ENCODE assay signal across 9 cellular contexts in genomic region chr6:106182455-106182854, GRCh38.
DNase-seq lines count a peak whose midpoint lies in the region; ATAC-seq and TF ChIP-seq lines count a peak whose summit lies in the region.
"Had no signal": no experiment of that assay in that cellular context is flagged by ENCODE, and none has a peak within 500 bp of the region (broad histone marks: within the 10 kb centered on the region; RNA-seq: fewer than 3 reads in every experiment).

No MANE protein-coding gene starts in this region.

- H3K36me3 ChIP-seq in smooth muscle cell (ENCODE audit: low read depth), result no peaks in the 10 kb centered on the region

- no peak overlapping the region for H3K4me3 Mint-ChIP-seq in activated T-cell treated with anti-CD3 and anti-CD28 coated beads, Interleukin-2, amount 50 U/mL, for 24 hours
- H3K4me3 Mint-ChIP-seq in IgD-negative memory B cell, result peak overlapping the region in 1 of 4 donors; percentile 2

- no peaks in the 10 kb centered on the region for H3K79me2 ChIP-seq in smooth muscle cell (ENCODE audit: low read depth)

- H3K9me3 Mint-ChIP-seq in activated T-cell treated with anti-CD3 and anti-CD28 coated beads, Interleukin-2, amount 50 U/mL, for 24 hours, result no peaks in the 10 kb centered on the region
- H3K9me3 Mint-ChIP-seq in IgD-negative memory B cell, result no peaks in the 10 kb centered on the region

- no peaks in the 10 kb centered on the region for H3K27me3 Mint-ChIP-seq in activated T-cell treated with anti-CD3 and anti-CD28 coated beads, Interleukin-2, amount 50 U/mL, for 24 hours
- no peaks in the 10 kb centered on the region for H3K27me3 Mint-ChIP-seq in IgD-negative memory B cell

- peak overlapping the region; percentile 19 for H3K27ac ChIP-seq in smooth muscle cell (ENCODE audit: low read depth)

- no peak for DNase-seq in activated T-cell treated with anti-CD3 and anti-CD28 coated beads, Interleukin-2, amount 50 U/mL, for 24 hours
- DNase-seq in activated T-cell treated with anti-CD3 and anti-CD28 coated beads for 4 hours, result no peak
- DNase-seq in smooth muscle cell (lab: John Stamatoyannopoulos, UW; ENCODE audit: unreplicated experiment), result no peak
- DNase-seq in NCI-H748 treated with DMSO at 0.1 percent for 48 hours (lab: John Stamatoyannopoulos, UW), result no peak
- DNase-seq in kidney glomerular epithelial cell (lab: John Stamatoyannopoulos, UW), result no peak
- no peak for DNase-seq in AG08396 (ENCODE audit: low spot score)
- DNase-seq: NCI-H526 had no signal

- peak; percentile 85 for ATAC-seq in HG02642 (IDR thresholded peaks at IDR 0.05; ENCODE audit: poor library complexity, unreplicated experiment)

- 98% methylated on average over 5 of the region's 5 CpGs for WGBS in smooth muscle cell (ENCODE audit: low lambda C conversion rate)

- no peaks in the 10 kb centered on the region for H4K20me1 ChIP-seq in smooth muscle cell (ENCODE audit: low read depth)

- H3K9ac ChIP-seq in smooth muscle cell (ENCODE audit: low read depth), result no peak overlapping the region

- H3K36me3 Mint-ChIP-seq in activated T-cell treated with anti-CD3 and anti-CD28 coated beads, Interleukin-2, amount 50 U/mL, for 24 hours (ENCODE audit: low read depth), result peaks cover 25% of the 10 kb centered on the region
- peaks cover 2% of the 10 kb centered on the region for H3K36me3 Mint-ChIP-seq in IgD-negative memory B cell

- no peak overlapping the region for H3K4me3 ChIP-seq in smooth muscle cell

- no peak for TF ChIP-seq CTCF in smooth muscle cell (IDR thresholded peaks at IDR 0.05; ENCODE audit: borderline replicate concordance, insufficient read depth, poor library complexity, severe bottlenecking)

- H3F3A ChIP-seq in smooth muscle cell (ENCODE audit: low read depth), result no peaks in the 10 kb centered on the region

- no peak overlapping the region for H3K4me2 ChIP-seq in smooth muscle cell

- no peaks in the 10 kb centered on the region for H3K27me3 ChIP-seq in smooth muscle cell (ENCODE audit: low read depth)

- no peak overlapping the region for H2AFZ ChIP-seq in smooth muscle cell (ENCODE audit: low read depth)

- H3K4me1 ChIP-seq in smooth muscle cell (ENCODE audit: low read depth), result no peaks in the 10 kb centered on the region

- peaks cover 60% of the 10 kb centered on the region for H3K4me1 Mint-ChIP-seq in activated T-cell treated with anti-CD3 and anti-CD28 coated beads, Interleukin-2, amount 50 U/mL, for 24 hours (ENCODE audit: low read depth)
- peaks cover 5 to 19% (median 11%) of the 10 kb centered on the region in 3 donors for H3K4me1 Mint-ChIP-seq in IgD-negative memory B cell

- H3K9me3 ChIP-seq in smooth muscle cell (replicated peaks; ENCODE audit: low read depth), result no peaks in the 10 kb centered on the region

- H3K27ac Mint-ChIP-seq in activated T-cell treated with anti-CD3 and anti-CD28 coated beads, Interleukin-2, amount 50 U/mL, for 24 hours, result peak overlapping the region; percentile 42
- peak overlapping the region in 2 of 3 donors; percentile 32 to 48 for H3K27ac Mint-ChIP-seq in IgD-negative memory B cell
